Comparison of ENCODE assay signal across 8 cellular contexts in the genomic region with DNA sequence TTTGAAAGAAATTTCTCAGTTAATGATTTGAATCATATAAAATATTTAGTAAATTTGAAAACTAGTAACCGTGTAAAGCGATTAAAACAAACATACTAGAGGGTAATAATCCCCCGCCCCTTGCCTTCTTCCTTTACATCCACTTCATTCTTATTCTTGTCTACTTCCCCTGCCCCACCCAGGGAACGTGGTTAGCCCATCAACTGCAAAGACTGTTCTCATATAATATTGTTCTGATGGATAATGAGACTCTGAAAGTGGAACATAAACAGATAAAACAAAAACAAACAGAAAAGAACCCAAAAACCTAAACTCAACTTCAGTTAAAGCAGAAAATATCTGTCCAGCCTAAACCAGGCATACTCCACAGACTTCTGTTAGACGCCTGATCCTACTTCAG.
DNase-seq lines count a peak whose midpoint lies in the region; ATAC-seq and TF ChIP-seq lines count a peak whose summit lies in the region.
"Not testable (repeated sequence)": the region's sequence is repeated elsewhere in the genome, so short reads cannot be mapped to it uniquely, and the experiment has no call there.

No MANE protein-coding gene starts in this region.

- peak in 3 of 5 donors; percentile 7 to 22 (median 10) for DNase-seq in CD4-positive, alpha-beta memory T cell
- peak; percentile 1 for DNase-seq in WTC11 (ENCODE audit: low spot score)
- DNase-seq in activated CD4-positive, alpha-beta memory T cell treated with anti-CD3 and anti-CD28 coated beads for 36 hours, result peak; percentile 8
- DNase-seq in activated T-cell treated with anti-CD3 and anti-CD28 coated beads for 4 hours, result peak; percentile 0
- peak; percentile 38 for DNase-seq in activated naive CD4-positive, alpha-beta T cell treated with anti-CD3 and anti-CD28 coated beads, Interleukin-2, amount 10 ng/mL, durations not matched to agents 7 days and 5 days
- peak; percentile 0 for DNase-seq in left cardiac atrium
- peak; percentile 15 for DNase-seq in sigmoid colon
- DNase-seq in testis, result peak; percentile 6

- WGBS in sigmoid colon, 2 donors, result 18 to 49% methylated on average over 2 of the region's 5 CpGs
- WGBS in testis, 2 donors, result 90 to 100% methylated on average over 1 to 4 of the region's 5 CpGs

- not testable (repeated sequence) for ATAC-seq in WTC11, left cardiac atrium

- H3K4me1 Mint-ChIP-seq in CD4-positive, alpha-beta memory T cell; WTC11; activated CD4-positive, alpha-beta memory T cell treated with anti-CD3 and anti-CD28 coated beads for 36 hours (ENCODE audit: low read depth); activated naive CD4-positive, alpha-beta T cell treated with anti-CD3 and anti-CD28 coated beads, Interleukin-2, amount 10 ng/mL, durations not matched to agents 7 days and 5 days: not testable (repeated sequence)

- not testable (repeated sequence) for H3K4me1 ChIP-seq in CD4-positive, alpha-beta memory T cell (ENCODE audit: insufficient read depth, low read length); sigmoid colon; testis

- POLR2A ChIA-PET in CD4-positive, alpha-beta memory T cell (lab: Charles Lee; ENCODE audit: partially characterized antibody); WTC11 (lab: Charles Lee); activated CD4-positive, alpha-beta memory T cell treated with anti-CD3 and anti-CD28 coated beads for 36 hours (lab: Charles Lee): not testable (repeated sequence)

- not testable (repeated sequence) for H3K9me3 Mint-ChIP-seq in CD4-positive, alpha-beta memory T cell; WTC11; activated CD4-positive, alpha-beta memory T cell treated with anti-CD3 and anti-CD28 coated beads for 36 hours; activated naive CD4-positive, alpha-beta T cell treated with anti-CD3 and anti-CD28 coated beads, Interleukin-2, amount 10 ng/mL, durations not matched to agents 7 days and 5 days

- H3K36me3 ChIP-seq in CD4-positive, alpha-beta memory T cell (ENCODE audit: insufficient read depth, low read length); sigmoid colon; testis (ENCODE audit: low read depth, missing control alignments): not testable (repeated sequence)

- not testable (repeated sequence) for H3K27me3 ChIP-seq in CD4-positive, alpha-beta memory T cell (ENCODE audit: insufficient read depth, low read length); sigmoid colon; testis

- not testable (repeated sequence) for H3K4me3 ChIP-seq in CD4-positive, alpha-beta memory T cell (ENCODE audit: low read length in 2 of 2); sigmoid colon; testis

- not testable (repeated sequence) for TF ChIP-seq CTCF in WTC11 (IDR thresholded peaks at IDR 0.05); sigmoid colon (IDR thresholded peaks at IDR 0.05); testis (IDR thresholded peaks at IDR 0.05)

- TF ChIP-seq POLR2A in sigmoid colon (IDR thresholded peaks at IDR 0.05); testis (IDR thresholded peaks at IDR 0.05): not testable (repeated sequence)

- not testable (repeated sequence) for H3K9me3 ChIP-seq in CD4-positive, alpha-beta memory T cell (ENCODE audit: control insufficient read depth in 1 of 2, low read length in 2 of 2); sigmoid colon; testis

- H3K27me3 Mint-ChIP-seq in CD4-positive, alpha-beta memory T cell; WTC11 (ENCODE audit: low read depth); activated CD4-positive, alpha-beta memory T cell treated with anti-CD3 and anti-CD28 coated beads for 36 hours; activated naive CD4-positive, alpha-beta T cell treated with anti-CD3 and anti-CD28 coated beads, Interleukin-2, amount 10 ng/mL, durations not matched to agents 7 days and 5 days: not testable (repeated sequence)

- TF ChIP-seq EP300 in sigmoid colon (IDR thresholded peaks at IDR 0.05), result not testable (repeated sequence)

- H3K27ac ChIP-seq in CD4-positive, alpha-beta memory T cell (ENCODE audit: low read depth, low read length); sigmoid colon; testis: not testable (repeated sequence)

- peak overlapping the region in 3 of 8 donors; percentile 33 to 72 (median 42) for H3K4me3 Mint-ChIP-seq in CD4-positive, alpha-beta memory T cell
- H3K4me3 Mint-ChIP-seq in WTC11; activated CD4-positive, alpha-beta memory T cell treated with anti-CD3 and anti-CD28 coated beads for 36 hours; activated naive CD4-positive, alpha-beta T cell treated with anti-CD3 and anti-CD28 coated beads, Interleukin-2, amount 10 ng/mL, durations not matched to agents 7 days and 5 days: not testable (repeated sequence)

- not testable (repeated sequence) for H3K36me3 Mint-ChIP-seq in CD4-positive, alpha-beta memory T cell; WTC11; activated CD4-positive, alpha-beta memory T cell treated with anti-CD3 and anti-CD28 coated beads for 36 hours; activated naive CD4-positive, alpha-beta T cell treated with anti-CD3 and anti-CD28 coated beads, Interleukin-2, amount 10 ng/mL, durations not matched to agents 7 days and 5 days

- intact Hi-C loops in CD4-positive, alpha-beta memory T cell (cut with micrococcal nuclease); activated CD4-positive, alpha-beta memory T cell treated with anti-CD3 and anti-CD28 coated beads for 36 hours (cut with micrococcal nuclease); left cardiac atrium (cut with DNase I); sigmoid colon (cut with DNase I); testis (cut with DNase I; ENCODE audit: low total_unique reads): not testable (repeated sequence)

- CTCF ChIA-PET in CD4-positive, alpha-beta memory T cell (lab: Charles Lee; ENCODE audit: partially characterized antibody); WTC11 (lab: Charles Lee); activated CD4-positive, alpha-beta memory T cell treated with anti-CD3 and anti-CD28 coated beads for 36 hours (lab: Charles Lee); activated naive CD4-positive, alpha-beta T cell treated with anti-CD3 and anti-CD28 coated beads, Interleukin-2, amount 10 ng/mL, durations not matched to agents 7 days and 5 days (lab: Charles Lee): not testable (repeated sequence)

- H3K27ac Mint-ChIP-seq in CD4-positive, alpha-beta memory T cell; WTC11; activated CD4-positive, alpha-beta memory T cell treated with anti-CD3 and anti-CD28 coated beads for 36 hours; activated naive CD4-positive, alpha-beta T cell treated with anti-CD3 and anti-CD28 coated beads, Interleukin-2, amount 10 ng/mL, durations not matched to agents 7 days and 5 days: not testable (repeated sequence)
